Comparison of ENCODE assay signal across 16 cellular contexts in genomic region chr1:165152109-165152508, GRCh38.
"Had no signal": no experiment of that assay in that cellular context is flagged by ENCODE, and none has a peak within 500 bp of the region (broad histone marks: within the 10 kb centered on the region; RNA-seq: fewer than 3 reads in every experiment).

No MANE protein-coding gene starts in this region.

- H3K4me1 ChIP-seq: left ventricle myocardium inferior, neural progenitor cell, pancreas had no signal

- ATAC-seq: natural killer cell treated with Interleukin-12 subunit alpha and Interleukin-12 subunit beta and Interleukin-15 and Interleukin-18, amount 100 ng/mL, for 72 hours; right cardiac atrium had no signal

- H3K27me3 ChIP-seq: pancreas had no signal

- FAIRE-seq: endothelial cell of umbilical vein, kidney, pancreas had no signal

- DNase-seq: effector CD4-positive, alpha-beta T cell; erythroblast; foreskin melanocyte; kidney; left cardiac atrium; left ventricle myocardium inferior; mesenchymal stem cell; midbrain; pancreas; right cardiac atrium; stimulated activated CD4-positive, alpha-beta T cell treated with anti-CD3 and anti-CD28 coated beads, Interleukin-2, amount 100 ng/mL, for 48 hours; stimulated activated naive CD4-positive, alpha-beta T cell treated with Interleukin-2 at 50 U/mL for 16 hours had no signal

- H3K27ac ChIP-seq: hepatocyte, left ventricle myocardium inferior, neural progenitor cell, pancreas had no signal
